ENCODE assay signal across 22 cellular contexts in the genomic region with DNA sequence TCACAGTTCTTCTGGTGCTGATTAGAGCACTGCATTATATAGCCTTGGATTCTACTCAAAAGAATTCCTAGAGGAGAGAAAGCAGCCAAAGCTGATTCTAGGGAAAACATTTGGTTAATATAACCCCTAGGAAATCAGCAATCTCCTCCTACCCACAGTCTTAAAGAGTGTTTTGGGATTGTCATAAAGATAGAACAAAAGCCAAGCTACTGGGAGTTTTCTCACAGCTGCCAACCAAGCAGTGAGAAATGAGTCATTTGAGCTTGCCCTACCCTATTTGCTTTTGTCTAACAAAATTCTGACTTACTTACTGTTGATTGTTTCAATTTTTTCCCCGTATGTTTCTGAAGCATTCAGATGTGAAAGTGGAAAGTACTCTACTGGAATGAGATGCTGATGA.
DNase-seq lines count a peak whose midpoint lies in the region; ATAC-seq, FAIRE-seq and TF ChIP-seq lines count a peak whose summit lies in the region.
"Had no signal": no experiment of that assay in that cellular context is flagged by ENCODE, and none has a peak within 500 bp of the region (broad histone marks: within the 10 kb centered on the region; RNA-seq: fewer than 3 reads in every experiment).

No MANE protein-coding gene starts in this region.

- no peak for FAIRE-seq in astrocyte (lab: Jason Lieb, UNC)
- FAIRE-seq in GM12892 (lab: Jason Lieb, UNC): no peak
- FAIRE-seq: GM19239, H54 had no signal

- H3K4me1 Mint-ChIP-seq in astrocyte (ENCODE audit: low read depth, unreplicated experiment): peaks cover 9% of the 10 kb centered on the region
- H3K4me1 Mint-ChIP-seq: memory B cell had no signal

- H4K20me1 ChIP-seq in astrocyte (ENCODE audit: insufficient read depth, low read length): no peaks in the 10 kb centered on the region

- H3K79me2 ChIP-seq in astrocyte (ENCODE audit: insufficient read depth, low read length): no peaks in the 10 kb centered on the region

- no peak overlapping the region for H2AFZ ChIP-seq in astrocyte (ENCODE audit: low read depth, low read length)

- no peak overlapping the region for H3K4me3 Mint-ChIP-seq in astrocyte (ENCODE audit: unreplicated experiment)
- H3K4me3 Mint-ChIP-seq: activated CD8-positive, alpha-beta T cell treated with anti-CD3 and anti-CD28 coated beads, Interleukin-2, amount 10 ng/mL, durations not matched to agents 7 days and 5 days; activated naive CD4-positive, alpha-beta T cell treated with anti-CD3 and anti-CD28 coated beads for 36 hours; activated T-cell treated with anti-CD3 and anti-CD28 coated beads, Interleukin-2, amount 50 U/mL, for 4 hours; memory B cell; nephron progenitor cell; T-helper 2 cell treated with Interferon-gamma antibody and Interleukin-4, amounts not matched to agents 5 μg/mL and 100 μg/mL, for 36 hours had no signal

- no peak for TF ChIP-seq POLR2A in GM12892 (IDR thresholded peaks at IDR 0.05; ENCODE audit: low read depth, low read length)

- no peaks in the 10 kb centered on the region for H3K36me3 ChIP-seq in astrocyte (ENCODE audit: insufficient read depth, low read length)
- H3K36me3 ChIP-seq: prostate gland, thyroid gland had no signal

- H3K27me3 Mint-ChIP-seq in astrocyte (ENCODE audit: low read depth, unreplicated experiment): no peaks in the 10 kb centered on the region

- no peak overlapping the region for H3K9ac ChIP-seq in astrocyte (ENCODE audit: low read length)

- no peaks in the 10 kb centered on the region for H3K36me3 Mint-ChIP-seq in astrocyte (ENCODE audit: low read depth, unreplicated experiment)
- H3K36me3 Mint-ChIP-seq: memory B cell had no signal

- H3K9me3 Mint-ChIP-seq in astrocyte (ENCODE audit: unreplicated experiment): no peaks in the 10 kb centered on the region
- H3K9me3 Mint-ChIP-seq: activated naive CD4-positive, alpha-beta T cell treated with anti-CD3 and anti-CD28 coated beads for 36 hours; nephron progenitor cell; T-helper 2 cell treated with Interferon-gamma antibody and Interleukin-4, amounts not matched to agents 5 μg/mL and 100 μg/mL, for 36 hours had no signal

- H3K4me2 ChIP-seq in astrocyte (ENCODE audit: low read length): peak overlapping the region; percentile 1

- no peaks in the 10 kb centered on the region for H3K27me3 ChIP-seq in astrocyte (ENCODE audit: insufficient read depth, low read length)
- H3K27me3 ChIP-seq: thyroid gland had no signal

- TF ChIP-seq CTCF in astrocyte (IDR thresholded peaks at IDR 0.05; ENCODE audit: insufficient read depth, low read depth, low read length): no peak

- no peak for ATAC-seq in GM18870 (IDR thresholded peaks at IDR 0.05; ENCODE audit: unreplicated experiment)
- ATAC-seq: activated CD8-positive, alpha-beta T cell treated with anti-CD3 and anti-CD28 coated beads, Interleukin-2, amount 10 ng/mL, durations not matched to agents 7 days and 5 days; activated T-cell treated with anti-CD3 and anti-CD28 coated beads, Interleukin-2, amount 50 U/mL, for 4 hours had no signal

- H3K27ac ChIP-seq in astrocyte (ENCODE audit: low read depth, low read length): no peak overlapping the region
- H3K27ac ChIP-seq: prostate gland, thyroid gland had no signal

- H3K4me1 ChIP-seq in astrocyte (ENCODE audit: insufficient read depth, low read length): no peaks in the 10 kb centered on the region
- H3K4me1 ChIP-seq: prostate gland, thyroid gland had no signal

- H3K27ac Mint-ChIP-seq in astrocyte (ENCODE audit: unreplicated experiment): no peak overlapping the region
- H3K27ac Mint-ChIP-seq: activated CD8-positive, alpha-beta T cell treated with anti-CD3 and anti-CD28 coated beads, Interleukin-2, amount 10 ng/mL, durations not matched to agents 7 days and 5 days; activated naive CD4-positive, alpha-beta T cell treated with anti-CD3 and anti-CD28 coated beads for 36 hours; memory B cell; T-helper 2 cell treated with Interferon-gamma antibody and Interleukin-4, amounts not matched to agents 5 μg/mL and 100 μg/mL, for 36 hours had no signal

- peak; percentile 45 for DNase-seq in Ammon's horn (ENCODE audit: low spot score)
- peak; percentile 10 for DNase-seq in astrocyte (ENCODE audit: low read depth)
- peak; percentile 1 for DNase-seq in fibroblast of the conjunctiva (ENCODE audit: low read depth)
- DNase-seq in renal cortical epithelial cell (ENCODE audit: low read depth): peak; percentile 40
- DNase-seq in NCI-H510A (lab: John Stamatoyannopoulos, UW): no peak
- no peak for DNase-seq in stimulated activated CD4-positive, alpha-beta T cell treated with anti-CD3 and anti-CD28 coated beads, Interleukin-4, amount 100 ng/mL, for 4 hours
- DNase-seq in GM12892 (ENCODE audit: insufficient read length): no peak
- DNase-seq: activated CD4-positive, CD25-positive, alpha-beta regulatory T cell; activated CD8-positive, alpha-beta T cell treated with anti-CD3 and anti-CD28 coated beads, Interleukin-2, amount 10 ng/mL, durations not matched to agents 7 days and 5 days; activated naive CD4-positive, alpha-beta T cell treated with anti-CD3 and anti-CD28 coated beads for 36 hours; activated T-cell treated with anti-CD3 and anti-CD28 coated beads, Interleukin-2, amount 50 U/mL, for 4 hours; islet precursor cell; NCI-H1436 treated with DMSO at 0.1 percent for 48 hours; nephron progenitor cell; stimulated activated CD4-positive, alpha-beta T cell treated with anti-CD3 and anti-CD28 coated beads, Interleukin-12 subunit alpha, Interleukin-12 subunit beta, amount 100 ng/mL, for 4 hours; thyroid gland had no signal

- H3K4me3 ChIP-seq in astrocyte (ENCODE audit: insufficient read depth, low read depth, low read length): no peak overlapping the region
- H3K4me3 ChIP-seq: prostate gland, thyroid gland had no signal

- H3K9me3 ChIP-seq in astrocyte (ENCODE audit: insufficient read depth, low read depth, low read length): no peaks in the 10 kb centered on the region
- H3K9me3 ChIP-seq: prostate gland, thyroid gland had no signal

Comparison
In these comparisons a context has a peak if more than half of its experiments do, and no peak if none do; other contexts are left out.
1. DNase-seq: peak in Ammon's horn (single experiment), astrocyte (single experiment), fibroblast of the conjunctiva (single experiment) and renal cortical epithelial cell (single experiment); none in NCI-H510A (single experiment), stimulated activated CD4-positive, alpha-beta T cell treated with anti-CD3 and anti-CD28 coated beads, Interleukin-4, amount 100 ng/mL, for 4 hours (0 of 2) and GM12892 (single experiment).